24 cellular contexts compared by ENCODE assay signal in the genomic region with DNA sequence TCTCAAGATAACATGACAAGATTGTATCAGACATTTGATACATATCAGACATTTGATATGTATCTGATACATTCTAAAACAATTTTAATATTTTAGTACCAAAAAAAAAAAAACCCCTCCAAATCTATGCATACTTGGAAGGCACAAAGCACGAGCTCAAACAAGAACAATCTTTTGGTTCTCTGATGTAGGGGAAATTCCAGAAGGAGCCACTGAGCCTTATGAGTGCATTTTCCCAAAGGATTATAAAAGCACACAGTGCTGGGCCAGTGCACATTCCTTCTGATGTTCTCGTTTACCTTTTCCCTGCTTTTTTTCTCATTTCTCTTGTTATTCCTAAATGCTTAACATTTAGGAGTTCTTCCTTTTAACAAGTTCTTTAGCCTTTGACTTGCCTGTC.
A peak's percentile ranks its signal among the peaks of the same experiment; 100 is the strongest.
DNase-seq lines count a peak whose midpoint lies in the region; ATAC-seq, FAIRE-seq and TF ChIP-seq lines count a peak whose summit lies in the region.
"Had no signal": no experiment of that assay in that cellular context is flagged by ENCODE, and none has a peak within 500 bp of the region (broad histone marks: within the 10 kb centered on the region; RNA-seq: fewer than 3 reads in every experiment).

No MANE protein-coding gene starts in this region.

- CTCF ChIA-PET in HepG2 (lab: Yijun Ruan, JAX; ENCODE audit: low intra/inter-chr PET ratio, low total read pairs): no interaction called here

- H3K9ac ChIP-seq in HepG2 (ENCODE audit: insufficient read depth, low read depth, low read length): no peak overlapping the region

- H3K4me2 ChIP-seq in osteoblast (ENCODE audit: insufficient read depth, low read length): peak overlapping the region; percentile 25
- H3K4me2 ChIP-seq in HepG2 (ENCODE audit: low read depth, low read length): no peak overlapping the region
- H3K4me2 ChIP-seq: A549 had no signal

- H4K20me1 ChIP-seq in osteoblast (ENCODE audit: insufficient read depth, low read length) (no peaks in the 10 kb centered on the region), HepG2 (ENCODE audit: insufficient read depth, low read length) (no peaks in the 10 kb centered on the region)

- ATAC-seq in SK-N-SH treated with all-trans-retinoic acid at 6 μM for 48 hours: peak; percentile 63
- ATAC-seq in GM21390 (IDR thresholded peaks at IDR 0.05; ENCODE audit: unreplicated experiment): no peak
- ATAC-seq in HepG2: no peak
- ATAC-seq: A549 had no signal

- FAIRE-seq in HepG2 (lab: Jason Lieb, UNC): no peak
- FAIRE-seq: A549, GM12891, GM19239, H54 had no signal

- intact Hi-C loops in testis (cut with DNase I; ENCODE audit: low total_unique reads): no loop called here
- intact Hi-C loops in HepG2 (cut with micrococcal nuclease; ENCODE audit: unreplicated experiment): no loop called here

- WGBS in testis, 2 donors: 50 to 59% methylated on average over 2 of the region's 2 CpGs
- WGBS in HepG2 (ENCODE audit: low lambda C conversion rate): 2% methylated on average over 2 of the region's 2 CpGs

- no peak for TF ChIP-seq EP300 in HepG2 (IDR thresholded peaks at IDR 0.05; ENCODE audit: low read depth in 2 of 2, low read length in 2 of 2)
- no peak for TF ChIP-seq EP300 in HepG2 (CRISPR knock-in tag; IDR thresholded peaks at IDR 0.05; ENCODE audit: borderline replicate concordance)

- H3K9me3 ChIP-seq in osteoblast (ENCODE audit: low read depth, low read length): no peaks in the 10 kb centered on the region
- no peaks in the 10 kb centered on the region for H3K9me3 ChIP-seq in BE2C
- no peaks in the 10 kb centered on the region for H3K9me3 ChIP-seq in testis
- no peaks in the 10 kb centered on the region for H3K9me3 ChIP-seq in HepG2 (ENCODE audit: low read length)
- H3K9me3 ChIP-seq: A549, Peyer's patch had no signal

- POLR2A ChIA-PET in HepG2 (lab: Yijun Ruan, JAX): no interaction called here

- peak; percentile 47 for DNase-seq in fibroblast of peridontal ligament (ENCODE audit: extremely low read depth)
- DNase-seq in osteoblast (ENCODE audit: insufficient read length, low spot score, missing footprints): no peak
- DNase-seq in BE2C: no peak
- no peak for DNase-seq in testis
- no peak for DNase-seq in HepG2 (ENCODE audit: low spot score)
- DNase-seq: Calu3, DMS79 treated with DMSO at 0.1 percent for 48 hours, GF-D8, NCI-H1048, NCI-H1417, NCI-H1694, NCI-H2081, NCI-H2227 treated with DMSO at 0.1 percent for 48 hours, NCI-H526 treated with DMSO at 0.1 percent for 48 hours, Peyer's patch, SHP77 treated with DMSO at 0.1 percent for 48 hours had no signal

- H3K36me3 ChIP-seq in osteoblast (ENCODE audit: insufficient read depth, low read length) (no peaks in the 10 kb centered on the region), BE2C (no peaks in the 10 kb centered on the region), testis (ENCODE audit: low read depth, missing control alignments) (no peaks in the 10 kb centered on the region), HepG2 (replicated peaks in 1 of 2; ENCODE audit: control insufficient read depth in 1 of 2, insufficient read depth in 2 of 2, low read length in 2 of 2) (no peaks in the 10 kb centered on the region)
- H3K36me3 ChIP-seq: Peyer's patch had no signal

- TF ChIP-seq RAD21 in HepG2 (CRISPR knock-in tag; IDR thresholded peaks at IDR 0.05): no peak

- TF ChIP-seq CTCF in osteoblast (IDR thresholded peaks at IDR 0.05; ENCODE audit: extremely low read depth, low read depth, low read length) (no peak), BE2C (IDR thresholded peaks at IDR 0.05; ENCODE audit: low read depth, low read length) (no peak), testis (IDR thresholded peaks at IDR 0.05) (no peak), HepG2 (CRISPR knock-in tag; IDR thresholded peaks at IDR 0.05) (no peak)

- H3K27me3 ChIP-seq in osteoblast (ENCODE audit: insufficient read depth, low read length): no peaks in the 10 kb centered on the region
- no peaks in the 10 kb centered on the region for H3K27me3 ChIP-seq in BE2C
- no peaks in the 10 kb centered on the region for H3K27me3 ChIP-seq in testis
- H3K27me3 ChIP-seq in HepG2 (ENCODE audit: control insufficient read depth in 1 of 2, insufficient read depth in 2 of 2, low read length in 2 of 2): no peaks in the 10 kb centered on the region
- H3K27me3 ChIP-seq: Peyer's patch had no signal

- TF ChIP-seq POLR2A in testis (IDR thresholded peaks at IDR 0.05) (no peak), HepG2 (IDR thresholded peaks at IDR 0.05; ENCODE audit: insufficient read depth in 1 of 2, low read depth in 2 of 2, low read length in 2 of 2) (no peak)

- in situ Hi-C loops in HepG2 (cut with HindIII; ENCODE audit: extremely low pct_ligation_motif_present, low pct_unique_long_range_greater_than_20kb): no loop called here

- H2AFZ ChIP-seq in osteoblast (ENCODE audit: low read length): peak overlapping the region; percentile 11
- H2AFZ ChIP-seq in HepG2 (ENCODE audit: low read length): no peak overlapping the region

- peaks cover 11% of the 10 kb centered on the region for H3K4me1 ChIP-seq in osteoblast (ENCODE audit: insufficient read depth, low read length)
- H3K4me1 ChIP-seq in BE2C: no peaks in the 10 kb centered on the region
- no peaks in the 10 kb centered on the region for H3K4me1 ChIP-seq in testis
- H3K4me1 ChIP-seq in HepG2 (ENCODE audit: insufficient read depth, low read length): no peaks in the 10 kb centered on the region
- H3K4me1 ChIP-seq: A549, Peyer's patch had no signal

- H3K27ac ChIP-seq in osteoblast (ENCODE audit: low read depth, low read length) (peak overlapping the region; percentile 3), testis (no peak overlapping the region), HepG2 (ENCODE audit: extremely low read length, insufficient read depth, low read length) (no peak overlapping the region)
- H3K27ac ChIP-seq: A549, C4-2B, Peyer's patch, SK-N-MC had no signal

- H3K79me2 ChIP-seq in osteoblast (ENCODE audit: insufficient read depth, low read length): no peaks in the 10 kb centered on the region
- no peaks in the 10 kb centered on the region for H3K79me2 ChIP-seq in HepG2 (ENCODE audit: insufficient read depth, low read length)

- no TSS peak for BruUV-seq in HepG2 (replicated peaks; lab: Mats Ljungman, UMichigan)

- no peak overlapping the region for H3K4me3 ChIP-seq in osteoblast (ENCODE audit: insufficient read depth, low read length)
- H3K4me3 ChIP-seq in BE2C (ENCODE audit: low read depth, low read length): no peak overlapping the region
- H3K4me3 ChIP-seq in testis: no peak overlapping the region
- H3K4me3 ChIP-seq in HepG2 (replicated peaks in 1 of 3; ENCODE audit: insufficient read depth in 1 of 3, low read depth in 2 of 3, low read length in 3 of 3): no peak overlapping the region
- H3K4me3 ChIP-seq: A549, Peyer's patch, SK-N-MC had no signal

TF ChIP-seq in SK-N-SH treated with all-trans-retinoic acid at 6 μM for 48 hours, 23 proteins besides CTCF, POLR2A, EP300 and RAD21:
- TF ChIP-seq BACH2 (CRISPR knock-in tag; IDR thresholded peaks at IDR 0.05; ENCODE audit: borderline replicate concordance): no peak
- TF ChIP-seq, protein P1, sequence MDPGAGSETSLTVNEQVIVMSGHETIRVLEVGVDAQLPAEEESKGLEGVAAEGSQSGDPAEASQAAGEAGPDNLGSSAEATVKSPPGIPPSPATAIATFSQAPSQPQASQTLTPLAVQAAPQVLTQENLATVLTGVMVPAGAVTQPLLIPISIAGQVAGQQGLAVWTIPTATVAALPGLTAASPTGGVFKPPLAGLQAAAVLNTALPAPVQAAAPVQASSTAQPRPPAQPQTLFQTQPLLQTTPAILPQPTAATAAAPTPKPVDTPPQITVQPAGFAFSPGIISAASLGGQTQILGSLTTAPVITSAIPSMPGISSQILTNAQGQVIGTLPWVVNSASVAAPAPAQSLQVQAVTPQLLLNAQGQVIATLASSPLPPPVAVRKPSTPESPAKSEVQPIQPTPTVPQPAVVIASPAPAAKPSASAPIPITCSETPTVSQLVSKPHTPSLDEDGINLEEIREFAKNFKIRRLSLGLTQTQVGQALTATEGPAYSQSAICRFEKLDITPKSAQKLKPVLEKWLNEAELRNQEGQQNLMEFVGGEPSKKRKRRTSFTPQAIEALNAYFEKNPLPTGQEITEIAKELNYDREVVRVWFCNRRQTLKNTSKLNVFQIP (CRISPR knock-in tag; IDR thresholded peaks at IDR 0.05; ENCODE audit: borderline replicate concordance, low read depth): no peak
- no peak for TF ChIP-seq ZC3H10 (CRISPR knock-in tag; IDR thresholded peaks at IDR 0.05)
- no peak for TF ChIP-seq ESRRG (CRISPR knock-in tag; IDR thresholded peaks at IDR 0.05)
- no peak for TF ChIP-seq ARNTL (CRISPR knock-in tag; IDR thresholded peaks at IDR 0.05; ENCODE audit: borderline replicate concordance, low read depth)
- TF ChIP-seq SNAI2 (CRISPR knock-in tag; IDR thresholded peaks at IDR 0.05): no peak

TF ChIP-seq in HepG2, 621 proteins besides CTCF, POLR2A, EP300 and RAD21:
- TF ChIP-seq REXO4 (CRISPR knock-in tag; IDR thresholded peaks at IDR 0.05; ENCODE audit: borderline replicate concordance) (no peak), KLF15 (CRISPR knock-in tag; IDR thresholded peaks at IDR 0.05; ENCODE audit: borderline replicate concordance) (no peak), ZFY (CRISPR knock-in tag; IDR thresholded peaks at IDR 0.05) (no peak)
TF ChIP-seq in HepG2: peak in this region for 0.
